Comparison of ENCODE assay signal across 2 cellular contexts in the genomic region with DNA sequence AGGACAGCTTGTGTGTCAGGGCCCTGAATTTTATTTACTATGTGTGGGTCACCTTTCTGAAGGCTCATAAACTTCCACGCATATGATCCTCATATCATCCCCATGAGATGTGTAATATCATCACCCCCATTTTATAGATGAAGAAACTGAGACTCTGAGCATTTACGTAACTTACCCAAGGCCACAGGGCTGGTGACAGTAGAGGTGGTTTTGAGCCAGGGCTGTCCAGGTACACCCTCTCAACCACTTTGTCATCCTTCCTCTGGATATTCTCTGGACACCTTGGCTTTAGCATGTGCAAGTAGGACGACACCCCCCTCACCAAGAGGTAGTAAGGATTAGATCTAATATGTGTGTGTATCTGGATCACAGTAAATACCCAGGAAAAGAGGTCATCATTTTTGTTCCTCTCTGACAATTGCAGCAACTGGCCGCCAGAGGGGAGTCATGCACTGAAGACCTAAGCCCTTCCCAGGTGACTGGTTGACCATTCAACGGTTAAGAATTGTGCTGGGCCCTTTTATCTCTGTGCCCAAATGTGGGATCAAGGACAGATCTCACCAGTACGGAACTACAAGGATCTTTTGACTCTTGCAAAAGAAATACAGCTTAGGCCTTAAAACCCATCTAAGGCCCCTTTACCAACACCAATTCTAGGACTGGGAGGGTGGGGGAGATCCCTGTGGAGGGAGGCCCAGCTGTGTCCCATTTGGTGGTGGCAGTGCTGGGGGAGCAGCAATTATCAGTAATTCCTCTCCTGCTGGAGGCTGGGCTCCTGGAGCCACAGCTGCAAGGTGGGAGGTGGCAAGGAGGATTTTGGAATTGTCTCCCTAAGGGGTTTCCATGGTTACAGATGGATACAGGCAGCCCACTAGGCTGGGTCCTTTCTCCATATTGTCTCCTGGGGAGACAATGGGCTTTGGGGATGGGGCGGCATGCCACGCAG.
TF ChIP-seq lines count a peak whose summit lies in the region.

No MANE protein-coding gene starts in this region.

TF ChIP-seq in GM23338, 12 proteins besides CTCF, POLR2A, EP300 and RAD21 (continued from another document):
- TF ChIP-seq, protein P1, sequence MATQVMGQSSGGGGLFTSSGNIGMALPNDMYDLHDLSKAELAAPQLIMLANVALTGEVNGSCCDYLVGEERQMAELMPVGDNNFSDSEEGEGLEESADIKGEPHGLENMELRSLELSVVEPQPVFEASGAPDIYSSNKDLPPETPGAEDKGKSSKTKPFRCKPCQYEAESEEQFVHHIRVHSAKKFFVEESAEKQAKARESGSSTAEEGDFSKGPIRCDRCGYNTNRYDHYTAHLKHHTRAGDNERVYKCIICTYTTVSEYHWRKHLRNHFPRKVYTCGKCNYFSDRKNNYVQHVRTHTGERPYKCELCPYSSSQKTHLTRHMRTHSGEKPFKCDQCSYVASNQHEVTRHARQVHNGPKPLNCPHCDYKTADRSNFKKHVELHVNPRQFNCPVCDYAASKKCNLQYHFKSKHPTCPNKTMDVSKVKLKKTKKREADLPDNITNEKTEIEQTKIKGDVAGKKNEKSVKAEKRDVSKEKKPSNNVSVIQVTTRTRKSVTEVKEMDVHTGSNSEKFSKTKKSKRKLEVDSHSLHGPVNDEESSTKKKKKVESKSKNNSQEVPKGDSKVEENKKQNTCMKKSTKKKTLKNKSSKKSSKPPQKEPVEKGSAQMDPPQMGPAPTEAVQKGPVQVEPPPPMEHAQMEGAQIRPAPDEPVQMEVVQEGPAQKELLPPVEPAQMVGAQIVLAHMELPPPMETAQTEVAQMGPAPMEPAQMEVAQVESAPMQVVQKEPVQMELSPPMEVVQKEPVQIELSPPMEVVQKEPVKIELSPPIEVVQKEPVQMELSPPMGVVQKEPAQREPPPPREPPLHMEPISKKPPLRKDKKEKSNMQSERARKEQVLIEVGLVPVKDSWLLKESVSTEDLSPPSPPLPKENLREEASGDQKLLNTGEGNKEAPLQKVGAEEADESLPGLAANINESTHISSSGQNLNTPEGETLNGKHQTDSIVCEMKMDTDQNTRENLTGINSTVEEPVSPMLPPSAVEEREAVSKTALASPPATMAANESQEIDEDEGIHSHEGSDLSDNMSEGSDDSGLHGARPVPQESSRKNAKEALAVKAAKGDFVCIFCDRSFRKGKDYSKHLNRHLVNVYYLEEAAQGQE (IDR thresholded peaks at IDR 0.05; ENCODE audit: unreplicated experiment), result no peak
- TF ChIP-seq NANOG (IDR thresholded peaks at IDR 0.05; ENCODE audit: borderline replicate concordance) (no peak), CREB1 (CRISPR knock-in tag; IDR thresholded peaks at IDR 0.05; ENCODE audit: low read depth) (no peak)

TF ChIP-seq in HepG2, 621 proteins besides CTCF, POLR2A, EP300 and RAD21 (continued from another document and continues in another):
- TF ChIP-seq, protein P2, sequence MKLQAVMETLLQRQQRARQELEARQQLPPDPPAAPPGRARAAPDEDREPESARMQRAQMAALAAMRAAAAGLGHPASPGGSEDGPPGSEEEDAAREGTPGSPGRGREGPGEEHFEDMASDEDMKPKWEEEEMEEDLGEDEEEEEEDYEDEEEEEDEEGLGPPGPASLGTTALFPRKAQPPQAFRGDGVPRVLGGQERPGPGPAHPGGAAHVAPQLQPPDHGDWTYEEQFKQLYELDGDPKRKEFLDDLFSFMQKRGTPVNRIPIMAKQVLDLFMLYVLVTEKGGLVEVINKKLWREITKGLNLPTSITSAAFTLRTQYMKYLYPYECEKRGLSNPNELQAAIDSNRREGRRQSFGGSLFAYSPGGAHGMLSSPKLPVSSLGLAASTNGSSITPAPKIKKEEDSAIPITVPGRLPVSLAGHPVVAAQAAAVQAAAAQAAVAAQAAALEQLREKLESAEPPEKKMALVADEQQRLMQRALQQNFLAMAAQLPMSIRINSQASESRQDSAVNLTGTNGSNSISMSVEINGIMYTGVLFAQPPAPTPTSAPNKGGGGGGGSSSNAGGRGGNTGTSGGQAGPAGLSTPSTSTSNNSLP (IDR thresholded peaks at IDR 0.05; ENCODE audit: low read depth, low read length), result peak; percentile 31; the same call in 1 of the 2 replicates
- TF ChIP-seq HOXA7 (CRISPR knock-in tag; IDR thresholded peaks at IDR 0.05) (no peak), ZNF713 (CRISPR knock-in tag; IDR thresholded peaks at IDR 0.05) (no peak), ERF (CRISPR knock-in tag; IDR thresholded peaks at IDR 0.05) (peak; percentile 54; the same call in 1 of the 2 replicates), KDM1A (CRISPR knock-in tag; IDR thresholded peaks at IDR 0.05) (peak; percentile 80), HDAC2 (CRISPR knock-in tag; IDR thresholded peaks at IDR 0.05) (no peak), IRF2 (CRISPR knock-in tag; IDR thresholded peaks at IDR 0.05) (peak; percentile 43; the same call in 1 of the 2 replicates), ZSCAN31 (CRISPR knock-in tag; IDR thresholded peaks at IDR 0.05; ENCODE audit: low read depth) (peak; percentile 37; the same call in 1 of the 2 replicates), SOX13 (IDR thresholded peaks at IDR 0.05) (no peak), SOX13 (CRISPR knock-in tag; conservative IDR thresholded peaks at IDR 0.05 in 1 of 2, IDR thresholded peaks at IDR 0.05 in 1 of 2) (peak in 1 of 2 experiments; percentile 27; a peak in 1 of 4 replicates), ZNF652 (CRISPR knock-in tag; IDR thresholded peaks at IDR 0.05; ENCODE audit: borderline replicate concordance, low read depth) (peak; percentile 89), ZMYM3 (CRISPR knock-in tag; IDR thresholded peaks at IDR 0.05) (peak; percentile 91), THAP11 (CRISPR knock-in tag; IDR thresholded peaks at IDR 0.05) (0 out of 2 replicates have a peak, but pooled peaks have one; percentile 25), AGO2 (optimal IDR thresholded peaks at IDR 0.05; ENCODE audit: low read depth, low read length) (no peak), MIXL1 (CRISPR knock-in tag; IDR thresholded peaks at IDR 0.05) (peak; percentile 43; the same call in 1 of the 2 replicates), ADNP (CRISPR knock-in tag; IDR thresholded peaks at IDR 0.05) (peak; percentile 69; the same call in 1 of the 2 replicates), MIER3 (CRISPR knock-in tag; IDR thresholded peaks at IDR 0.05; ENCODE audit: borderline replicate concordance) (peak; percentile 33; the same call in 1 of the 2 replicates), NCOA2 (CRISPR knock-in tag; IDR thresholded peaks at IDR 0.05) (0 out of 2 replicates have a peak, but pooled peaks have one; percentile 11), MXI1 (IDR thresholded peaks at IDR 0.05; ENCODE audit: borderline replicate concordance, low read depth, low read length) (peak; percentile 18; the same call in 1 of the 3 replicates), SP140L (CRISPR knock-in tag; IDR thresholded peaks at IDR 0.05; ENCODE audit: borderline replicate concordance) (0 out of 2 replicates have a peak, but pooled peaks have one; percentile 57), ZNF660 (CRISPR knock-in tag; IDR thresholded peaks at IDR 0.05; ENCODE audit: borderline replicate concordance, low read depth) (no peak), ZNF335 (CRISPR knock-in tag; IDR thresholded peaks at IDR 0.05) (peak; percentile 39; the same call in 1 of the 2 replicates)
- TF ChIP-seq, protein P3, sequence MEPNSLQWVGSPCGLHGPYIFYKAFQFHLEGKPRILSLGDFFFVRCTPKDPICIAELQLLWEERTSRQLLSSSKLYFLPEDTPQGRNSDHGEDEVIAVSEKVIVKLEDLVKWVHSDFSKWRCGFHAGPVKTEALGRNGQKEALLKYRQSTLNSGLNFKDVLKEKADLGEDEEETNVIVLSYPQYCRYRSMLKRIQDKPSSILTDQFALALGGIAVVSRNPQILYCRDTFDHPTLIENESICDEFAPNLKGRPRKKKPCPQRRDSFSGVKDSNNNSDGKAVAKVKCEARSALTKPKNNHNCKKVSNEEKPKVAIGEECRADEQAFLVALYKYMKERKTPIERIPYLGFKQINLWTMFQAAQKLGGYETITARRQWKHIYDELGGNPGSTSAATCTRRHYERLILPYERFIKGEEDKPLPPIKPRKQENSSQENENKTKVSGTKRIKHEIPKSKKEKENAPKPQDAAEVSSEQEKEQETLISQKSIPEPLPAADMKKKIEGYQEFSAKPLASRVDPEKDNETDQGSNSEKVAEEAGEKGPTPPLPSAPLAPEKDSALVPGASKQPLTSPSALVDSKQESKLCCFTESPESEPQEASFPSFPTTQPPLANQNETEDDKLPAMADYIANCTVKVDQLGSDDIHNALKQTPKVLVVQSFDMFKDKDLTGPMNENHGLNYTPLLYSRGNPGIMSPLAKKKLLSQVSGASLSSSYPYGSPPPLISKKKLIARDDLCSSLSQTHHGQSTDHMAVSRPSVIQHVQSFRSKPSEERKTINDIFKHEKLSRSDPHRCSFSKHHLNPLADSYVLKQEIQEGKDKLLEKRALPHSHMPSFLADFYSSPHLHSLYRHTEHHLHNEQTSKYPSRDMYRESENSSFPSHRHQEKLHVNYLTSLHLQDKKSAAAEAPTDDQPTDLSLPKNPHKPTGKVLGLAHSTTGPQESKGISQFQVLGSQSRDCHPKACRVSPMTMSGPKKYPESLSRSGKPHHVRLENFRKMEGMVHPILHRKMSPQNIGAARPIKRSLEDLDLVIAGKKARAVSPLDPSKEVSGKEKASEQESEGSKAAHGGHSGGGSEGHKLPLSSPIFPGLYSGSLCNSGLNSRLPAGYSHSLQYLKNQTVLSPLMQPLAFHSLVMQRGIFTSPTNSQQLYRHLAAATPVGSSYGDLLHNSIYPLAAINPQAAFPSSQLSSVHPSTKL (CRISPR knock-in tag; IDR thresholded peaks at IDR 0.05), result peak; percentile 32; the same call in 1 of the 2 replicates
- TF ChIP-seq, protein P4, sequence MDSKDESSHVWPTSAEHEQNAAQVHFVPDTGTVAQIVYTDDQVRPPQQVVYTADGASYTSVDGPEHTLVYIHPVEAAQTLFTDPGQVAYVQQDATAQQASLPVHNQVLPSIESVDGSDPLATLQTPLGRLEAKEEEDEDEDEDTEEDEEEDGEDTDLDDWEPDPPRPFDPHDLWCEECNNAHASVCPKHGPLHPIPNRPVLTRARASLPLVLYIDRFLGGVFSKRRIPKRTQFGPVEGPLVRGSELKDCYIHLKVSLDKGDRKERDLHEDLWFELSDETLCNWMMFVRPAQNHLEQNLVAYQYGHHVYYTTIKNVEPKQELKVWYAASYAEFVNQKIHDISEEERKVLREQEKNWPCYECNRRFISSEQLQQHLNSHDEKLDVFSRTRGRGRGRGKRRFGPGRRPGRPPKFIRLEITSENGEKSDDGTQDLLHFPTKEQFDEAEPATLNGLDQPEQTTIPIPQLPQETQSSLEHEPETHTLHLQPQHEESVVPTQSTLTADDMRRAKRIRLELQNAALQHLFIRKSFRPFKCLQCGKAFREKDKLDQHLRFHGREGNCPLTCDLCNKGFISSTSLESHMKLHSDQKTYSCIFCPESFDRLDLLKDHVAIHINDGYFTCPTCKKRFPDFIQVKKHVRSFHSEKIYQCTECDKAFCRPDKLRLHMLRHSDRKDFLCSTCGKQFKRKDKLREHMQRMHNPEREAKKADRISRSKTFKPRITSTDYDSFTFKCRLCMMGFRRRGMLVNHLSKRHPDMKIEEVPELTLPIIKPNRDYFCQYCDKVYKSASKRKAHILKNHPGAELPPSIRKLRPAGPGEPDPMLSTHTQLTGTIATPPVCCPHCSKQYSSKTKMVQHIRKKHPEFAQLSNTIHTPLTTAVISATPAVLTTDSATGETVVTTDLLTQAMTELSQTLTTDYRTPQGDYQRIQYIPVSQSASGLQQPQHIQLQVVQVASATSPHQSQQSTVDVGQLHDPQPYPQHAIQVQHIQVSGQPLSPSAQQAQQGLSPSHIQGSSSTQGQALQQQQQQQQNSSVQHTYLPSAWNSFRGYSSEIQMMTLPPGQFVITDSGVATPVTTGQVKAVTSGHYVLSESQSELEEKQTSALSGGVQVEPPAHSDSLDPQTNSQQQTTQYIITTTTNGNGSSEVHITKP (CRISPR knock-in tag; IDR thresholded peaks at IDR 0.05; ENCODE audit: low read depth), result peak; percentile 38; the same call in 1 of the 2 replicates
- TF ChIP-seq, protein P5, sequence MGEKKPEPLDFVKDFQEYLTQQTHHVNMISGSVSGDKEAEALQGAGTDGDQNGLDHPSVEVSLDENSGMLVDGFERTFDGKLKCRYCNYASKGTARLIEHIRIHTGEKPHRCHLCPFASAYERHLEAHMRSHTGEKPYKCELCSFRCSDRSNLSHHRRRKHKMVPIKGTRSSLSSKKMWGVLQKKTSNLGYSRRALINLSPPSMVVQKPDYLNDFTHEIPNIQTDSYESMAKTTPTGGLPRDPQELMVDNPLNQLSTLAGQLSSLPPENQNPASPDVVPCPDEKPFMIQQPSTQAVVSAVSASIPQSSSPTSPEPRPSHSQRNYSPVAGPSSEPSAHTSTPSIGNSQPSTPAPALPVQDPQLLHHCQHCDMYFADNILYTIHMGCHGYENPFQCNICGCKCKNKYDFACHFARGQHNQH (CRISPR knock-in tag; IDR thresholded peaks at IDR 0.05), result peak; percentile 56; the same call in 1 of the 2 replicates
- TF ChIP-seq, protein P6, sequence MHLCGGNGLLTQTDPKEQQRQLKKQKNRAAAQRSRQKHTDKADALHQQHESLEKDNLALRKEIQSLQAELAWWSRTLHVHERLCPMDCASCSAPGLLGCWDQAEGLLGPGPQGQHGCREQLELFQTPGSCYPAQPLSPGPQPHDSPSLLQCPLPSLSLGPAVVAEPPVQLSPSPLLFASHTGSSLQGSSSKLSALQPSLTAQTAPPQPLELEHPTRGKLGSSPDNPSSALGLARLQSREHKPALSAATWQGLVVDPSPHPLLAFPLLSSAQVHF (CRISPR knock-in tag; IDR thresholded peaks at IDR 0.05), result no peak
- TF ChIP-seq, protein P7, sequence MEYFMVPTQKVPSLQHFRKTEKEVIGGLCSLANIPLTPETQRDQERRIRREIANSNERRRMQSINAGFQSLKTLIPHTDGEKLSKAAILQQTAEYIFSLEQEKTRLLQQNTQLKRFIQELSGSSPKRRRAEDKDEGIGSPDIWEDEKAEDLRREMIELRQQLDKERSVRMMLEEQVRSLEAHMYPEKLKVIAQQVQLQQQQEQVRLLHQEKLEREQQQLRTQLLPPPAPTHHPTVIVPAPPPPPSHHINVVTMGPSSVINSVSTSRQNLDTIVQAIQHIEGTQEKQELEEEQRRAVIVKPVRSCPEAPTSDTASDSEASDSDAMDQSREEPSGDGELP (IDR thresholded peaks at IDR 0.05; ENCODE audit: borderline replicate concordance, low read depth), result peak; percentile 65; the same call in 1 of the 2 replicates
- TF ChIP-seq, protein P8, sequence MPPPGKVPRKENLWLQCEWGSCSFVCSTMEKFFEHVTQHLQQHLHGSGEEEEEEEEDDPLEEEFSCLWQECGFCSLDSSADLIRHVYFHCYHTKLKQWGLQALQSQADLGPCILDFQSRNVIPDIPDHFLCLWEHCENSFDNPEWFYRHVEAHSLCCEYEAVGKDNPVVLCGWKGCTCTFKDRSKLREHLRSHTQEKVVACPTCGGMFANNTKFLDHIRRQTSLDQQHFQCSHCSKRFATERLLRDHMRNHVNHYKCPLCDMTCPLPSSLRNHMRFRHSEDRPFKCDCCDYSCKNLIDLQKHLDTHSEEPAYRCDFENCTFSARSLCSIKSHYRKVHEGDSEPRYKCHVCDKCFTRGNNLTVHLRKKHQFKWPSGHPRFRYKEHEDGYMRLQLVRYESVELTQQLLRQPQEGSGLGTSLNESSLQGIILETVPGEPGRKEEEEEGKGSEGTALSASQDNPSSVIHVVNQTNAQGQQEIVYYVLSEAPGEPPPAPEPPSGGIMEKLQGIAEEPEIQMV (CRISPR knock-in tag; IDR thresholded peaks at IDR 0.05; ENCODE audit: low read depth), result no peak
- TF ChIP-seq, protein P9, sequence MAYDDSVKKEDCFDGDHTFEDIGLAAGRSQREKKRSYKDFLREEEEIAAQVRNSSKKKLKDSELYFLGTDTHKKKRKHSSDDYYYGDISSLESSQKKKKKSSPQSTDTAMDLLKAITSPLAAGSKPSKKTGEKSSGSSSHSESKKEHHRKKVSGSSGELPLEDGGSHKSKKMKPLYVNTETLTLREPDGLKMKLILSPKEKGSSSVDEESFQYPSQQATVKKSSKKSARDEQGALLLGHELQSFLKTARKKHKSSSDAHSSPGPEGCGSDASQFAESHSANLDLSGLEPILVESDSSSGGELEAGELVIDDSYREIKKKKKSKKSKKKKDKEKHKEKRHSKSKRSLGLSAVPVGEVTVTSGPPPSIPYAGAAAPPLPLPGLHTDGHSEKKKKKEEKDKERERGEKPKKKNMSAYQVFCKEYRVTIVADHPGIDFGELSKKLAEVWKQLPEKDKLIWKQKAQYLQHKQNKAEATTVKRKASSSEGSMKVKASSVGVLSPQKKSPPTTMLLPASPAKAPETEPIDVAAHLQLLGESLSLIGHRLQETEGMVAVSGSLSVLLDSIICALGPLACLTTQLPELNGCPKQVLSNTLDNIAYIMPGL (CRISPR knock-in tag; IDR thresholded peaks at IDR 0.05; ENCODE audit: borderline replicate concordance in 1 of 2, low read depth in 1 of 2), result peak in 1 of 2 experiments; percentile 31; a peak in 1 of 4 replicates
